11 cellular contexts compared by ENCODE assay signal in the genomic region with DNA sequence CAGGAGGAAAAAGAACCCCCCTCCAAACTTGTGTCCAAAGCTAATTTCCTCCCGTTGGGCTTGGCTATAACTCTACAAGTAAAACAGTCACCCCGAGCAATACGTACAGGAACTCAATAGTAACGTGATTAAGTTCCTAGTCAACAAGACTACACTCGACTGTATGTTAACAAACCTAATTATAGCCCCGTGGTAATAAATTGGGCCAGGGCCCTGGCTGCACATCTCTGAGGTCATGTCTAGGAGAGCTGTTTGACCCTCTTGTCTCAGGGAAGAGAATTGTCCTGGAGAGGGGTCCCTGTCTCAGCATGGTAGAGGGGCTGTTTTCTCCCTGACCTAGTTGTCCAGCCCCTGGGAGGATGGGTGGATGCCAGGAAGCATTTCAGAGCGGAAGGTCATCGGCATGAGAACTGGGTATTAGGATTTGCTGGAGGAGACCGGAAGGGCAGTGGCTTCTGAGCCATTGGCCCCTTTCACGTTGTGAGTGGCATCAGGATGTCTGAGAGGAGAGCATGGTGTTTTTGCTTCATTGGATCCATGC.
DNase-seq lines count a peak whose midpoint lies in the region; ATAC-seq, FAIRE-seq and TF ChIP-seq lines count a peak whose summit lies in the region.
"Had no signal": no experiment of that assay in that cellular context is flagged by ENCODE, and none has a peak within 500 bp of the region (broad histone marks: within the 10 kb centered on the region; RNA-seq: fewer than 3 reads in every experiment).

No MANE protein-coding gene starts in this region.

- H4K5ac ChIP-seq in H1 (ENCODE audit: insufficient read length, low read depth, low read length), result no peak overlapping the region
- no peak overlapping the region for H4K5ac ChIP-seq in mesendoderm (ENCODE audit: low read length)

- TF ChIP-seq EP300 in H1 (IDR thresholded peaks at IDR 0.05; ENCODE audit: borderline replicate concordance in 1 of 2, low read depth in 2 of 2, low read length in 2 of 2) (no peak), tibial nerve (IDR thresholded peaks at IDR 0.05) (no peak)

- FAIRE-seq in H1 (lab: Jason Lieb, UNC), result no peak

- 82% methylated on average over 10 of the region's 10 CpGs; no CpG with 5 or more reads in 1 of the 2 experiments for WGBS in H1 (ENCODE audit: extremely low coverage in 1 of 2, insufficient coverage in 1 of 2, insufficient read length in 1 of 2, insufficient replicate concordance in 2 of 2, low coverage in 1 of 2, low lambda C conversion rate in 2 of 2, missing lambda C conversion rate in 1 of 2), 2 experiments
- no CpG with 5 or more reads among the region's 10 CpGs for WGBS in mesendoderm (ENCODE audit: extremely low coverage, insufficient coverage, low lambda C conversion rate)
- WGBS in tibial nerve, 2 donors, result 52 to 57% methylated on average over 10 of the region's 10 CpGs

- peaks cover 5 to 36% (median 27%) of the 10 kb centered on the region in 4 experiments for H3K27me3 ChIP-seq in H1 (replicated peaks in 1 of 4; ENCODE audit: control insufficient read depth in 3 of 4, extremely low read depth in 1 of 4, insufficient read depth in 3 of 4, low read length in 3 of 4)
- peaks cover 3% of the 10 kb centered on the region for H3K27me3 ChIP-seq in mesendoderm (ENCODE audit: insufficient read depth, low read length, poor library complexity)
- no peaks in the 10 kb centered on the region for H3K27me3 ChIP-seq in tibial nerve

- H2BK15ac ChIP-seq in H1 (ENCODE audit: low read length), result no peak overlapping the region
- H2BK15ac ChIP-seq in mesendoderm (replicated peaks; ENCODE audit: low read depth), result no peak overlapping the region

- TF ChIP-seq POLR2A in H1 (IDR thresholded peaks at IDR 0.05; ENCODE audit: control extremely low read depth in 1 of 2, low read depth in 2 of 2, low read length in 2 of 2), result no peak
- no peak for TF ChIP-seq POLR2A in tibial nerve (IDR thresholded peaks at IDR 0.05)

- H3K4ac ChIP-seq in H1 (replicated peaks; ENCODE audit: insufficient read length, low read depth, low read length) (no peak overlapping the region), mesendoderm (ENCODE audit: low read depth, low read length) (no peak overlapping the region)

- H3K27ac ChIP-seq in H1 (ENCODE audit: low read depth, low read length) (no peak overlapping the region), mesendoderm (ENCODE audit: low read depth, low read length) (no peak overlapping the region), tibial nerve (peak overlapping the region; percentile 87 to 94 (median 88))
- H3K27ac ChIP-seq: HL-60 had no signal

- TF ChIP-seq CTCF in H1 (IDR thresholded peaks at IDR 0.05; ENCODE audit: control extremely low read depth in 1 of 3, insufficient read depth in 1 of 3, low read depth in 1 of 3, low read length in 3 of 3) (no peak), tibial nerve (IDR thresholded peaks at IDR 0.05) (no peak)

- H2AFZ ChIP-seq in H1 (ENCODE audit: low read length), result no peak overlapping the region

- H3K23me2 ChIP-seq in H1 (ENCODE audit: low read depth, low read length), result peaks cover 5% of the 10 kb centered on the region

- no peaks in the 10 kb centered on the region for H3K9me3 ChIP-seq in H1 (ENCODE audit: insufficient read depth in 2 of 2, low read depth in 1 of 2, low read length in 1 of 2)
- peaks cover 0 to 5% (median 0%) of the 10 kb centered on the region in 4 donors for H3K9me3 ChIP-seq in tibial nerve

- no peaks in the 10 kb centered on the region for H3K36me3 ChIP-seq in H1 (ENCODE audit: control insufficient read depth in 2 of 4, insufficient read depth in 4 of 4, low read length in 3 of 4)
- H3K36me3 ChIP-seq in mesendoderm (ENCODE audit: control insufficient read depth, insufficient read depth, low read length), result no peaks in the 10 kb centered on the region
- no peaks in the 10 kb centered on the region for H3K36me3 ChIP-seq in tibial nerve

- H3K4me3 ChIP-seq in H1 (ENCODE audit: extremely low read depth in 1 of 4, insufficient read depth in 2 of 4, low read depth in 3 of 4, low read length in 4 of 4) (peak overlapping the region in 1 of 4 experiments; percentile 63; a peak in 1 of 8 replicates), mesendoderm (ENCODE audit: low read length) (no peak overlapping the region), tibial nerve (peak overlapping the region in 2 of 4 donors; percentile 56 to 69)

- no peak overlapping the region for H2BK12ac ChIP-seq in H1 (ENCODE audit: low read depth, low read length)

- no peaks in the 10 kb centered on the region for H4K20me1 ChIP-seq in H1 (replicated peaks in 1 of 2; ENCODE audit: control insufficient read depth in 1 of 2, insufficient read depth in 2 of 2, low read length in 2 of 2)

- H2AK5ac ChIP-seq in H1 (ENCODE audit: low read depth, low read length), result no peak overlapping the region
- H2AK5ac ChIP-seq in mesendoderm (ENCODE audit: low read length), result no peak overlapping the region

- H3K79me2 ChIP-seq in H1 (ENCODE audit: control insufficient read depth in 1 of 2, insufficient read depth in 2 of 2, low read length in 2 of 2) (no peaks in the 10 kb centered on the region), mesendoderm (ENCODE audit: control insufficient read depth, insufficient read depth, low read length) (no peaks in the 10 kb centered on the region)

- H3K56ac ChIP-seq in H1 (replicated peaks; ENCODE audit: insufficient read length, low read depth, low read length) (no peak overlapping the region), mesendoderm (ENCODE audit: low read length) (no peak overlapping the region)

- peak overlapping the region; percentile 68 to 93; a peak in 2 of 4 replicates for H3K4me2 ChIP-seq in H1 (ENCODE audit: insufficient read depth in 1 of 2, low read depth in 2 of 2, low read length in 2 of 2)
- no peak overlapping the region for H3K4me2 ChIP-seq in mesendoderm (ENCODE audit: low read length)

- POLR2A ChIA-PET in H1 (lab: Charles Lee; ENCODE audit: partially characterized antibody), result interaction anchor here (0.6 to 0.7 kb wide), 2 partner anchors 54 to 64 kb away, joined by 3 read pairs; no protein-coding TSS in a partner anchor

- H2BK120ac ChIP-seq in H1 (replicated peaks; ENCODE audit: low read depth, low read length), result no peak overlapping the region
- H2BK120ac ChIP-seq in mesendoderm (ENCODE audit: low read depth, low read length), result no peak overlapping the region

- DNase-seq in NOMO-1 treated with DMSO at 0.1 percent for 48 hours (lab: John Stamatoyannopoulos, UW; ENCODE audit: unreplicated experiment) (peak; percentile 16), H1 (ENCODE audit: low read depth in 1 of 2, low spot score in 2 of 2) (no peak), mesendoderm (no peak), tibial nerve (ENCODE audit: low spot score in 2 of 2) (no peak), GM03348 (ENCODE audit: low spot score) (no peak), superior temporal gyrus (ENCODE audit: extremely low spot score) (no peak)
- DNase-seq: GDM1, NCI-H345 had no signal

- no peak overlapping the region for H2BK20ac ChIP-seq in H1 (ENCODE audit: low read length)

- CTCF ChIA-PET in H1 (lab: Charles Lee; ENCODE audit: partially characterized antibody), result interaction anchor here (0.6 to 2.7 kb wide), 8 partner anchors 10 to 149 kb away, joined by 3 to 9 read pairs (median 3); no protein-coding TSS in a partner anchor

- H3K14ac ChIP-seq in H1 (ENCODE audit: insufficient read length), result no peak overlapping the region

- H3K23ac ChIP-seq in H1 (ENCODE audit: insufficient read length) (no peak overlapping the region), mesendoderm (ENCODE audit: low read length) (peak overlapping the region; percentile 31)

- H2BK5ac ChIP-seq in H1 (ENCODE audit: low read depth, low read length), result no peak overlapping the region
- no peak overlapping the region for H2BK5ac ChIP-seq in mesendoderm (ENCODE audit: low read length)

- H3K18ac ChIP-seq in H1 (ENCODE audit: extremely low read depth, low read length) (no peak overlapping the region), mesendoderm (ENCODE audit: low read length) (no peak overlapping the region)

- H3K4me1 ChIP-seq in H1 (replicated peaks in 1 of 4; ENCODE audit: control insufficient read depth in 3 of 4, insufficient read depth in 4 of 4, low read length in 3 of 4) (no peaks in the 10 kb centered on the region), mesendoderm (ENCODE audit: control insufficient read depth, low read depth, low read length) (peaks cover 7% of the 10 kb centered on the region), tibial nerve (peaks cover 0 to 20% (median 8%) of the 10 kb centered on the region in 4 donors)

- no peak for ATAC-seq in HG03342 (IDR thresholded peaks at IDR 0.05; ENCODE audit: unreplicated experiment)
- ATAC-seq in HG02970 (IDR thresholded peaks at IDR 0.05; ENCODE audit: low FRiP score, unreplicated experiment), result no peak

- no peak overlapping the region for H4K91ac ChIP-seq in H1 (replicated peaks; ENCODE audit: insufficient read length, low read length)

- TF ChIP-seq RAD21 in H1 (IDR thresholded peaks at IDR 0.05 in 1 of 2, conservative IDR thresholded peaks at IDR 0.05 in 1 of 2; ENCODE audit: low read depth in 2 of 2, low read length in 2 of 2), result no peak

- H4K8ac ChIP-seq in H1 (ENCODE audit: extremely low read depth, insufficient read depth, low read length) (no peak overlapping the region), mesendoderm (ENCODE audit: low read depth, low read length) (no peak overlapping the region)

- H3K9ac ChIP-seq in H1 (replicated peaks in 1 of 4; ENCODE audit: extremely low read depth in 1 of 4, low read depth in 3 of 4, low read length in 3 of 4), result no peak overlapping the region
- H3K9ac ChIP-seq in mesendoderm (ENCODE audit: low read length), result no peak overlapping the region

- no peaks in the 10 kb centered on the region for H3K79me1 ChIP-seq in H1 (ENCODE audit: low read depth, low read length)
- H3K79me1 ChIP-seq in mesendoderm (ENCODE audit: low read length), result no peaks in the 10 kb centered on the region

TF ChIP-seq in H1, 55 proteins besides CTCF, POLR2A, EP300 and RAD21 (continues in another document):
- TF ChIP-seq RNF2 (IDR thresholded peaks at IDR 0.05; ENCODE audit: borderline replicate concordance, low read depth, low read length, missing control alignments, poor library complexity, severe bottlenecking) (no peak), BACH1 (IDR thresholded peaks at IDR 0.05; ENCODE audit: low read length) (no peak), CBX8 (IDR thresholded peaks at IDR 0.05; ENCODE audit: borderline replicate concordance, low read depth, low read length) (no peak), SP1 (IDR thresholded peaks at IDR 0.05; ENCODE audit: low read depth, low read length) (no peak), HDAC2 (IDR thresholded peaks at IDR 0.05; ENCODE audit: borderline replicate concordance in 1 of 2, low read depth in 2 of 2, low read length in 2 of 2) (no peak), NRF1 (IDR thresholded peaks at IDR 0.05; ENCODE audit: low read depth, low read length) (no peak), EZH2 (IDR thresholded peaks at IDR 0.05; ENCODE audit: low read depth, low read length, severe bottlenecking) (no peak), HDAC6 (IDR thresholded peaks at IDR 0.05; ENCODE audit: low read depth, low read length) (no peak), SP2 (IDR thresholded peaks at IDR 0.05; ENCODE audit: low read length) (no peak), PHF8 (conservative IDR thresholded peaks at IDR 0.05; ENCODE audit: low read depth, low read length) (no peak), CEBPB (IDR thresholded peaks at IDR 0.05; ENCODE audit: low read depth, low read length) (no peak)

Comparison
In these comparisons a context has a peak if more than half of its experiments do, and no peak if none do; other contexts are left out.
1. H3K27ac ChIP-seq: peak in tibial nerve (4 of 4); none in H1 (single experiment) and mesendoderm (single experiment).